Comparison of ENCODE assay signal across 8 cellular contexts in the genomic region with DNA sequence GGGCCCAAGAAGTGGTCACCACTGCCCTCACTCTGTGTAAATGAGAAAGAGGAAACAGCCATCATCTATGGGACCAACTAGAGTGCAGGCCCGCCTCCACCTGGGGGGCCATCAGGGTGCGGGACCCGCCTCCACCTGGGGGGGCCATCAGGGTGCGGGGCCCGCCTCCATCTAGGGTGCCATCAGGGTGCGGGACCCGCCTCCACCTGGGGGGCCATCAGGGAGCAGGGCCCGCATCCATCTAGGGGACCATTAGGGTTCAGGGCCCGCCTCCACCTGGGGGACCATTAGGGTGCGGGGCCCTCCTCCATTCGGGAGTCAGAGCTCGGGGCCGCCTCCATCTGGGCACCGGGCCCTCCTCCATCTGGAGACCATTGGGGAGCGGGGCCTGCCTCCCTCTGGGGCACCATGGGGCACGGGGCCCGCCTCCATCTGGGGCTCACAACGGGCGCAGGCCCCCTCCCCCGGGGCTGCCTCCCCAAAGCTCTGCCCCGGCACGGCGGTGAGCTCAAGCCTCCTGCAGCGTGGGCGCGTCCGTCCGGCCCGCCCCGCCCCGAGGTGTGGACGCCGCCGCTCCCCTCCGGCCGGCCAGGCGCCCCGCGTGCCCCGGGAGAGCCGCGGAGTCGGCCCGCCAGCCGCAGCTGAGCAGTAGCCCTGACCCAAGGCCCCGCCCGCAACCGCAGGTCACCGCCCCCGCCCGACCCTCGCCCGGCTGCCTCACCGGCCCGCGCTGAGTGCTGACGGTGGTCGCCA. TPM values are rescaled to one million over a fixed set of nuclear protein-coding genes. Genes with fewer than 3 reads are reported as not detected.
DNase-seq lines count a peak whose midpoint lies in the region; ATAC-seq, FAIRE-seq and TF ChIP-seq lines count a peak whose summit lies in the region.

No MANE protein-coding gene starts in this region.

- DNase-seq in AG04450 (ENCODE audit: low read depth, low spot score) (no peak), left ventricle myocardium superior (no peak), RCC 7860 (ENCODE audit: low spot score) (no peak), Kasumi-1 (lab: John Stamatoyannopoulos, UW) (no peak)
- DNase-seq in activated CD8-positive, alpha-beta T cell treated with anti-CD3 and anti-CD28 coated beads for 36 hours = peak; percentile 41

- CTCF ChIA-PET in AG04450 (lab: Charles Lee) = no interaction called here
- CTCF ChIA-PET in activated CD8-positive, alpha-beta T cell treated with anti-CD3 and anti-CD28 coated beads for 36 hours (lab: Charles Lee) = interaction anchor here (1.1 kb wide), 1 partner anchor 46 kb away, joined by 3 read pairs; no protein-coding TSS in a partner anchor

- no peak for TF ChIP-seq CTCF in AG04450 (IDR thresholded peaks at IDR 0.05; ENCODE audit: low read depth, low read length)
- no peak for TF ChIP-seq CTCF in activated CD8-positive, alpha-beta T cell treated with anti-CD3 and anti-CD28 coated beads for 36 hours (IDR thresholded peaks at IDR 0.05)

- peaks cover 13% of the 10 kb centered on the region for H3K9me3 Mint-ChIP-seq in activated CD8-positive, alpha-beta T cell treated with anti-CD3 and anti-CD28 coated beads for 36 hours

- H3K27ac ChIP-seq in AG04450 (ENCODE audit: low read depth, low read length) (no peak overlapping the region), skeletal muscle tissue (ENCODE audit: low read depth, low read length) (peak overlapping the region; percentile 83)

- H3K4me1 Mint-ChIP-seq in activated CD8-positive, alpha-beta T cell treated with anti-CD3 and anti-CD28 coated beads for 36 hours (ENCODE audit: low read depth) = peaks cover 40% of the 10 kb centered on the region

- intact Hi-C loops in activated CD8-positive, alpha-beta T cell treated with anti-CD3 and anti-CD28 coated beads for 36 hours (cut with micrococcal nuclease) = no loop called here
- intact Hi-C loops in left ventricle myocardium superior (cut with micrococcal nuclease) = no loop called here

- ATAC-seq in GM18909 (IDR thresholded peaks at IDR 0.05; ENCODE audit: poor library complexity, unreplicated experiment) (peak; percentile 52), HG03108 (IDR thresholded peaks at IDR 0.05; ENCODE audit: unreplicated experiment) (peak; percentile 32), left ventricle myocardium superior (peak; percentile 61)
- peak; percentile 0 for ATAC-seq in activated CD8-positive, alpha-beta T cell treated with anti-CD3 and anti-CD28 coated beads for 36 hours

- FAIRE-seq in RCC 7860 (lab: Jason Lieb, UNC) = no peak

- H3K4me1 ChIP-seq in skeletal muscle tissue (ENCODE audit: control insufficient read depth in 3 of 3, insufficient read depth in 3 of 3, low read length in 3 of 3) = peaks cover 33 to 34% (median 33%) of the 10 kb centered on the region in 3 donors

- no peaks in the 10 kb centered on the region for H3K27me3 ChIP-seq in AG04450 (ENCODE audit: control insufficient read depth, insufficient read depth, low read length)
- H3K27me3 ChIP-seq in skeletal muscle tissue (ENCODE audit: control insufficient read depth in 3 of 3, insufficient read depth in 3 of 3, low read length in 3 of 3) = no peaks in the 10 kb centered on the region

- no peaks in the 10 kb centered on the region for H3K27me3 Mint-ChIP-seq in activated CD8-positive, alpha-beta T cell treated with anti-CD3 and anti-CD28 coated beads for 36 hours

- peaks cover 19% of the 10 kb centered on the region for H3K36me3 Mint-ChIP-seq in activated CD8-positive, alpha-beta T cell treated with anti-CD3 and anti-CD28 coated beads for 36 hours (ENCODE audit: low read depth)

- POLR2A ChIA-PET in AG04450 (lab: Yijun Ruan, JAX) = interaction anchor here (0.7 to 1.4 kb wide), 4 partner anchors 10 to 153 kb away, joined by 3 to 6 read pairs (median 3); no protein-coding TSS in a partner anchor
- POLR2A ChIA-PET in activated CD8-positive, alpha-beta T cell treated with anti-CD3 and anti-CD28 coated beads for 36 hours (lab: Charles Lee) = interaction anchor here (0.6 to 2.3 kb wide), 8 partner anchors 9 to 151 kb away, joined by 3 to 9 read pairs (median 4); partner anchors contain the start of gene MUC5AC

- peaks cover 6 to 8% (median 8%) of the 10 kb centered on the region in 3 donors for H3K36me3 ChIP-seq in skeletal muscle tissue (ENCODE audit: control insufficient read depth in 3 of 3, insufficient read depth in 3 of 3, low read length in 3 of 3)

- peak overlapping the region; percentile 65 to 87 (median 76) for H3K9ac ChIP-seq in skeletal muscle tissue (ENCODE audit: low read depth in 1 of 3, low read length in 3 of 3)

- peak overlapping the region; percentile 68 for H3K4me3 Mint-ChIP-seq in activated CD8-positive, alpha-beta T cell treated with anti-CD3 and anti-CD28 coated beads for 36 hours

- H3K4me3 ChIP-seq in AG04450 (ENCODE audit: low read depth, low read length) (peak overlapping the region; percentile 68), skeletal muscle tissue (ENCODE audit: low read length in 3 of 3) (peak overlapping the region; percentile 51 to 79 (median 78))

- H3K27ac Mint-ChIP-seq in activated CD8-positive, alpha-beta T cell treated with anti-CD3 and anti-CD28 coated beads for 36 hours = peak overlapping the region; percentile 55

- H3K9me3 ChIP-seq in AG04450 (ENCODE audit: control insufficient read depth, insufficient read depth, low read length) = peaks cover 16% of the 10 kb centered on the region
- H3K9me3 ChIP-seq in skeletal muscle tissue (ENCODE audit: control insufficient read depth in 3 of 3, low read length in 3 of 3) = peaks cover 0 to 4% (median 0%) of the 10 kb centered on the region in 3 donors

RNA-seq across cellular contexts. Expression of gene TOLLIP, which starts 0.5 kb away (rescaled TPM):
- polyA plus RNA-seq in AG04450 (2011; rRNA removed) = 24.3 and 27.2 TPM in 2 replicates
- polyA minus RNA-seq in AG04450 (2011; rRNA and poly(A)+ RNA removed) = 29.0 and 34.9 TPM in 2 replicates
- total RNA-seq in activated CD8-positive, alpha-beta T cell treated with anti-CD3 and anti-CD28 coated beads for 36 hours = 10 to 100 TPM; 32.4 to 33.1 TPM
- total RNA-seq in left ventricle myocardium superior (50.2 TPM), skeletal muscle tissue (8.9 TPM)

Comparison
In these comparisons a context has a peak if more than half of its experiments do, and no peak if none do; other contexts are left out.
1. ATAC-seq: peak in every context shown above with its lines; median percentile 61 in left ventricle myocardium superior; 52 in GM18909; 32 in HG03108; 0 in activated CD8-positive, alpha-beta T cell treated with anti-CD3 and anti-CD28 coated beads for 36 hours.